ENCODE assay signal across 16 cellular contexts in genomic region chr15:39584662-39585393, GRCh38. TPM values are rescaled to one million over a fixed set of nuclear protein-coding genes. Genes with fewer than 3 reads are reported as not detected.
DNase-seq lines count a peak whose midpoint lies in the region; ATAC-seq, FAIRE-seq and TF ChIP-seq lines count a peak whose summit lies in the region.
"Had no signal": no experiment of that assay in that cellular context is flagged by ENCODE, and none has a peak within 500 bp of the region (broad histone marks: within the 10 kb centered on the region; RNA-seq: fewer than 3 reads in every experiment).

No MANE protein-coding gene starts in this region.

- H3K4me2 ChIP-seq in GM23248 (ENCODE audit: unreplicated experiment), result peak overlapping the region; percentile 75

- H3K27ac Mint-ChIP-seq in nephron progenitor cell, result no peak overlapping the region
- H3K27ac Mint-ChIP-seq: activated CD8-positive, alpha-beta T cell treated with anti-CD3 and anti-CD28 coated beads, Interleukin-2, amount 10 ng/mL, durations not matched to agents 7 days and 5 days; activated naive CD4-positive, alpha-beta T cell treated with anti-CD3 and anti-CD28 coated beads, Interleukin-2, amount 10 ng/mL, durations not matched to agents 7 days and 5 days had no signal

- H3K4me1 Mint-ChIP-seq in nephron progenitor cell, result peaks cover 40% of the 10 kb centered on the region

- H3K27ac ChIP-seq in GM23248 (peak overlapping the region; percentile 95), spleen (peak overlapping the region in 3 of 8 donors; percentile 7 to 25 (median 18)), adrenal gland (peak overlapping the region in 1 of 5 donors; percentile 0)

- H3K27me3 ChIP-seq in GM23248 (replicated peaks; ENCODE audit: insufficient read depth), result no peaks in the 10 kb centered on the region
- H3K27me3 ChIP-seq in bronchial epithelial cell (ENCODE audit: control insufficient read depth, insufficient read depth, low read length), result no peaks in the 10 kb centered on the region
- H3K27me3 ChIP-seq in spleen (replicated peaks in 1 of 7), result peaks cover 0 to 36% (median 15%) of the 10 kb centered on the region in 7 donors
- peaks cover 7% of the 10 kb centered on the region for H3K27me3 ChIP-seq in adrenal gland

- H3K4me3 ChIP-seq in GM23248 (peak overlapping the region; percentile 74), bronchial epithelial cell (ENCODE audit: low read depth, low read length) (no peak overlapping the region), spleen (peak overlapping the region in 5 of 8 donors; percentile 44 to 70 (median 50)), adrenal gland (no peak overlapping the region)

- 36% methylated on average over 3 of the region's 3 CpGs for WGBS in GM23248 (ENCODE audit: low coverage in 1 of 2, low lambda C conversion rate in 2 of 2, missing lambda C conversion rate in 2 of 2), 2 experiments
- WGBS in spleen, 5 donors, result 56 to 63% (median 58%) methylated on average over 3 of the region's 3 CpGs
- WGBS in adrenal gland, 4 donors, result 72 to 89% (median 75%) methylated on average over 3 of the region's 3 CpGs

- H3K36me3 ChIP-seq in GM23248 (ENCODE audit: low read depth) (peaks cover 70% of the 10 kb centered on the region), bronchial epithelial cell (ENCODE audit: control insufficient read depth, insufficient read depth, low read length) (peaks cover 48% of the 10 kb centered on the region), spleen (peaks cover 0 to 78% (median 13%) of the 10 kb centered on the region in 6 donors), adrenal gland (replicated peaks in 1 of 2) (peaks cover 0 to 68% of the 10 kb centered on the region in 2 donors)

- H3K4me1 ChIP-seq in GM23248 (ENCODE audit: insufficient read depth) (no peaks in the 10 kb centered on the region), spleen (peaks cover 0 to 72% (median 23%) of the 10 kb centered on the region in 6 donors), adrenal gland (replicated peaks in 1 of 2) (no peaks in the 10 kb centered on the region)

- H3K9me3 ChIP-seq in GM23248 (ENCODE audit: low read depth) (no peaks in the 10 kb centered on the region), spleen (no peaks in the 10 kb centered on the region), adrenal gland (replicated peaks in 1 of 3) (no peaks in the 10 kb centered on the region)

- TF ChIP-seq POLR2A in spleen (IDR thresholded peaks at IDR 0.05), result no peak
- TF ChIP-seq POLR2A in adrenal gland (IDR thresholded peaks at IDR 0.05), result peak in 1 of 2 donors; percentile 4

- H4K20me1 ChIP-seq in GM23248 (ENCODE audit: insufficient read depth), result peaks cover 58% of the 10 kb centered on the region; the same call in 1 of the 2 replicates

- peaks cover 38% of the 10 kb centered on the region for H3K36me3 Mint-ChIP-seq in nephron progenitor cell (ENCODE audit: low read depth)
- H3K36me3 Mint-ChIP-seq: activated naive CD4-positive, alpha-beta T cell treated with anti-CD3 and anti-CD28 coated beads, Interleukin-2, amount 10 ng/mL, durations not matched to agents 7 days and 5 days had no signal

- in situ Hi-C loops in GM23248 (cut with MboI), result loop anchor here (5.0 kb wide), 1 partner anchor 413 kb away; no protein-coding TSS in a partner anchor

- intact Hi-C loops in spleen (cut with DNase I; ENCODE audit: low total_unique reads), result loop anchor here (10.0 kb wide), 2 partner anchors 170 to 460 kb away; no protein-coding TSS in a partner anchor
- intact Hi-C loops in adrenal gland (cut with DNase I), result loop anchor here in 1 of 2 donors (5.0 to 10.0 kb wide), 5 partner anchors 270 to 768 kb away; no protein-coding TSS in a partner anchor

- H3F3A ChIP-seq in GM23248 (ENCODE audit: insufficient read depth), result peaks cover 86% of the 10 kb centered on the region

- H3K9me3 Mint-ChIP-seq in nephron progenitor cell, result no peaks in the 10 kb centered on the region
- H3K9me3 Mint-ChIP-seq: activated naive CD4-positive, alpha-beta T cell treated with anti-CD3 and anti-CD28 coated beads, Interleukin-2, amount 10 ng/mL, durations not matched to agents 7 days and 5 days had no signal

- TF ChIP-seq CTCF in bronchial epithelial cell (IDR thresholded peaks at IDR 0.05; ENCODE audit: insufficient read depth, low read length, severe bottlenecking) (no peak), spleen (IDR thresholded peaks at IDR 0.05 in 8 of 11, conservative IDR thresholded peaks at IDR 0.05 in 3 of 11) (no peak), nephron progenitor cell (IDR thresholded peaks at IDR 0.05) (no peak), adrenal gland (IDR thresholded peaks at IDR 0.05) (no peak)

- peaks cover 5% of the 10 kb centered on the region for H3K27me3 Mint-ChIP-seq in nephron progenitor cell (ENCODE audit: low read depth, poor library complexity)

- H3K9ac ChIP-seq in GM23248, result peak overlapping the region; percentile 89

- FAIRE-seq in bronchial epithelial cell (lab: Jason Lieb, UNC), result no peak
- FAIRE-seq: HTR-8/SVneo had no signal

- H3K9me2 ChIP-seq in GM23248 (ENCODE audit: insufficient read depth), result no peaks in the 10 kb centered on the region

- peaks cover 15% of the 10 kb centered on the region; the same call in 1 of the 2 replicates for H3K79me2 ChIP-seq in GM23248 (ENCODE audit: insufficient read depth)

- ATAC-seq in GM19455 (IDR thresholded peaks at IDR 0.05; ENCODE audit: unreplicated experiment) (no peak), HG03342 (IDR thresholded peaks at IDR 0.05; ENCODE audit: unreplicated experiment) (no peak)
- ATAC-seq: activated CD8-positive, alpha-beta T cell treated with anti-CD3 and anti-CD28 coated beads, Interleukin-2, amount 10 ng/mL, durations not matched to agents 7 days and 5 days; Panc1 had no signal

- no peak overlapping the region for H3K4me3 Mint-ChIP-seq in nephron progenitor cell
- H3K4me3 Mint-ChIP-seq: activated CD8-positive, alpha-beta T cell treated with anti-CD3 and anti-CD28 coated beads, Interleukin-2, amount 10 ng/mL, durations not matched to agents 7 days and 5 days; activated naive CD4-positive, alpha-beta T cell treated with anti-CD3 and anti-CD28 coated beads, Interleukin-2, amount 10 ng/mL, durations not matched to agents 7 days and 5 days had no signal

- DNase-seq in GM23248, result peak; percentile 45
- peak; percentile 17 for DNase-seq in bronchial epithelial cell (ENCODE audit: low read depth)
- peak; percentile 31 for DNase-seq in islet precursor cell
- no peak for DNase-seq in spleen
- DNase-seq in nephron progenitor cell, result no peak
- DNase-seq in adrenal gland, result no peak
- DNase-seq: activated CD8-positive, alpha-beta T cell treated with anti-CD3 and anti-CD28 coated beads, Interleukin-2, amount 10 ng/mL, durations not matched to agents 7 days and 5 days; activated naive CD4-positive, alpha-beta T cell treated with anti-CD3 and anti-CD28 coated beads, Interleukin-2, amount 10 ng/mL, durations not matched to agents 7 days and 5 days; glutamatergic neuron; NCI-H1105 treated with DMSO at 0.1 percent for 48 hours; NCI-H345; T-helper 9 cell had no signal

- H2AFZ ChIP-seq in GM23248, result no peak overlapping the region

RNA-seq across cellular contexts. Expression of gene THBS1, which starts 3.9 kb away (rescaled TPM):
- 7,697 and 8,549 TPM in 2 replicates for total RNA-seq in GM23248 (2014; rRNA removed; shearing (Covaris generic))
- polyA plus RNA-seq in GM23248 (2016; fragmentation: Nextera tagmentation; extraction: Ambion mirVana) (2,858 and 2,877 TPM in 2 replicates), spleen (10 to 100 TPM in 2 of 3 donors, 1 to 10 TPM in 1; 8.4 to 18.4 (median 17.2) TPM), adrenal gland (10 to 100 TPM; 33.9 to 62.7 (median 36.6) TPM)
- total RNA-seq in bronchial epithelial cell (37.8 and 162 TPM in 2 replicates), spleen (1,000 to 10,000 TPM in 1 of 7 donors, 100 to 1,000 TPM in 6; 156 to 1,022 (median 509) TPM), adrenal gland (100 to 1,000 TPM; 102 to 709 (median 441) TPM)

Comparison
In these comparisons a context has a peak if more than half of its experiments do, and no peak if none do; other contexts are left out.
1. DNase-seq: peak in GM23248 (single experiment), bronchial epithelial cell (single experiment) and islet precursor cell (single experiment); none in spleen (single experiment), nephron progenitor cell (single experiment) and adrenal gland (0 of 7).
2. H3K4me3 ChIP-seq: peak in GM23248 (single experiment) and spleen (5 of 8); none in bronchial epithelial cell (single experiment) and adrenal gland (0 of 4).